34 cellular contexts compared by ENCODE assay signal in genomic region chr6:121723623-121724022, GRCh38.
"Had no signal": no experiment of that assay in that cellular context is flagged by ENCODE, and none has a peak within 500 bp of the region (broad histone marks: within the 10 kb centered on the region; RNA-seq: fewer than 3 reads in every experiment).

No MANE protein-coding gene starts in this region.

- H3K4me1 ChIP-seq: adrenal gland, body of pancreas, breast epithelium had no signal

- H3K27me3 ChIP-seq: adrenal gland, body of pancreas, brain microvascular endothelial cell, breast epithelium had no signal

- H3K36me3 ChIP-seq: adrenal gland, brain microvascular endothelial cell, breast epithelium had no signal

- ATAC-seq: activated CD8-positive, alpha-beta T cell treated with anti-CD3 and anti-CD28 coated beads for 36 hours; activated naive CD4-positive, alpha-beta T cell treated with anti-CD3 and anti-CD28 coated beads, Interleukin-2, amount 50 U/mL, for 72 hours; activated T-cell treated with anti-CD3 and anti-CD28 coated beads, Interleukin-2, amount 50 U/mL, for 4 hours; activated T-cell treated with anti-CD3 and anti-CD28 coated beads, Interleukin-2, amount 50 U/mL, for 72 hours; activated T-helper 17 cell treated with anti-CD3 and anti-CD28 coated beads, Interleukin-2, amount 50 U/mL, for 72 hours; body of pancreas had no signal

- H3K4me3 ChIP-seq: adrenal gland, body of pancreas, breast epithelium had no signal

- FAIRE-seq: astrocyte, TTC549 had no signal

- DNase-seq: activated B cell treated with CpG ODN at 0.5 μM for 24 hours; activated CD4-positive, alpha-beta memory T cell treated with anti-CD3 and anti-CD28 coated beads for 36 hours; activated CD4-positive, alpha-beta T cell treated with anti-CD3 and anti-CD28 coated beads for 4 hours; activated CD4-positive, alpha-beta T cell treated with anti-CD3 and anti-CD28 coated beads, Interleukin-2, amount 10 ng/mL, durations not matched to agents 24 days and 14 days; activated CD4-positive, alpha-beta T cell treated with anti-CD3 and anti-CD28 coated beads, Interleukin-2, amount 50 U/mL, for 1 hour; activated CD4-positive, alpha-beta T cell treated with anti-CD3 and anti-CD28 coated beads, Interleukin-2, amount 50 U/mL, for 4 hours; activated CD4-positive, CD25-positive, alpha-beta regulatory T cell treated with anti-CD3 and anti-CD28 coated beads, Interleukin-2, amount 50 U/mL, for 72 hours; activated CD8-positive, alpha-beta memory T cell treated with anti-CD3 and anti-CD28 coated beads, Interleukin-2, amount 50 U/mL, for 4 hours; activated CD8-positive, alpha-beta T cell treated with anti-CD3 and anti-CD28 coated beads for 36 hours; activated effector memory CD4-positive, alpha-beta T cell treated with anti-CD3 and anti-CD28 coated beads, Interleukin-2, amount 50 U/mL, for 16 hours; activated gamma-delta T cell treated with Interleukin-2 at 50 U/mL for 16 hours; activated naive CD4-positive, alpha-beta T cell; activated naive CD4-positive, alpha-beta T cell treated with anti-CD3 and anti-CD28 coated beads for 36 hours; activated naive CD4-positive, alpha-beta T cell treated with anti-CD3 and anti-CD28 coated beads, Interleukin-2, amount 50 U/mL, for 16 hours; activated naive CD8-positive, alpha-beta T cell treated with anti-CD3 and anti-CD28 coated beads for 36 hours; activated T-cell treated with anti-CD3 and anti-CD28 coated beads for 4 hours; activated T-cell treated with anti-CD3 and anti-CD28 coated beads, Interleukin-2, amount 50 U/mL, for 1 hour; activated T-cell treated with anti-CD3 and anti-CD28 coated beads, Interleukin-2, amount 50 U/mL, for 4 hours; activated T-cell treated with anti-CD3 and anti-CD28 coated beads, Interleukin-2, amount 50 U/mL, for 72 hours; adrenal gland; amniotic stem cell; aorta; body of pancreas; brain microvascular endothelial cell; central memory CD4-positive, alpha-beta T cell; T-helper 1 cell; T-helper 2 cell; T-helper 9 cell had no signal

- H3K27ac ChIP-seq: adrenal gland, body of pancreas, brain microvascular endothelial cell, breast epithelium, VCaP had no signal

- H3K9me3 ChIP-seq: adrenal gland, body of pancreas, breast epithelium had no signal
